Comparison of ENCODE assay signal across 23 cellular contexts in the genomic region with DNA sequence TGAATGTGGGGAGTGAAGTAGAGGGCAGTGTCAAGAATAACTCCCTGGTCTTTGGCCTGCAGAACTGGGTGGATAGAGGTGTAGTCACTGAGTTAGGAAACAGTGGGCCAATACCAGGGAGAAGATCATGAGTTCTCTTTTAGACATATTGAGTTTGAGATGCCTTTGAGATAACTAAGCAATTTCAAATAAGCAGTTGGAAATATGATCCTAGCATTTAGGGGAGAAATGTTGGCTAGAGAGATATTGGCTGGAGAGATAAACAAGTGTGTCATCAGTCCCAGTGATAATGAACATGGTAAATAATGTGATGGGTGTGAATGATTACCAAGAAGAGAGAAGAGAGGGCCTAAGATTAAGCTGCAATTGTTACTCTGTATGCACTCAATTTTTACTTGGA.
"Had no signal": no experiment of that assay in that cellular context is flagged by ENCODE, and none has a peak within 500 bp of the region (broad histone marks: within the 10 kb centered on the region; RNA-seq: fewer than 3 reads in every experiment).

No MANE protein-coding gene starts in this region.

- H3K27ac ChIP-seq: breast epithelium had no signal

- H3K9me3 ChIP-seq: breast epithelium, MG63 had no signal

- H3K27me3 ChIP-seq: MG63 had no signal

- H3K4me3 ChIP-seq: breast epithelium, MG63 had no signal

- ATAC-seq: activated CD4-positive, CD25-positive, alpha-beta regulatory T cell treated with anti-CD3 and anti-CD28 coated beads, Interleukin-2, amount 50 U/mL, for 24 hours; activated CD8-positive, alpha-beta T cell treated with anti-CD3 and anti-CD28 coated beads for 36 hours; activated T-cell treated with anti-CD3 and anti-CD28 coated beads, Interleukin-2, amount 50 U/mL, for 72 hours; T-cell had no signal

- H3K36me3 ChIP-seq: breast epithelium, MG63 had no signal

- DNase-seq: activated CD4-positive, alpha-beta T cell treated with anti-CD3 and anti-CD28 coated beads for 4 hours; activated CD8-positive, alpha-beta memory T cell treated with anti-CD3 and anti-CD28 coated beads, Interleukin-2, amount 50 U/mL, for 4 hours; activated CD8-positive, alpha-beta T cell treated with anti-CD3 and anti-CD28 coated beads for 36 hours; activated gamma-delta T cell treated with Interleukin-2 at 50 U/mL for 16 hours; activated naive CD4-positive, alpha-beta T cell treated with anti-CD3 and anti-CD28 coated beads, Interleukin-2, amount 10 ng/mL, durations not matched to agents 7 days and 5 days; activated naive CD8-positive, alpha-beta T cell treated with anti-CD3 and anti-CD28 coated beads for 36 hours; activated T-cell treated with anti-CD3 and anti-CD28 coated beads, Interleukin-2, amount 50 U/mL, for 72 hours; anterior cingulate cortex; caudate nucleus; KG1; MG63; MV-4-11; NCI-H1092 treated with DMSO at 0.1 percent for 48 hours; NCI-H1436; NCI-H1694 treated with DMSO at 0.1 percent for 48 hours; NCI-H2029 treated with DMSO at 0.1 percent for 48 hours; NCI-H446; NCI-H524 treated with DMSO at 0.1 percent for 48 hours; NCI-H748 treated with DMSO at 0.1 percent for 48 hours; SIG-M5; T-cell had no signal

- H3K4me1 ChIP-seq: breast epithelium had no signal
